ENCODE assay signal across 14 cellular contexts in genomic region chr18:55018602-55019001, GRCh38. TPM values are rescaled to one million over a fixed set of nuclear protein-coding genes. Genes with fewer than 3 reads are reported as not detected.
A peak's percentile ranks its signal among the peaks of the same experiment; 100 is the strongest.
DNase-seq lines count a peak whose midpoint lies in the region; ATAC-seq, FAIRE-seq and TF ChIP-seq lines count a peak whose summit lies in the region.
"Had no signal": no experiment of that assay in that cellular context is flagged by ENCODE, and none has a peak within 500 bp of the region (broad histone marks: within the 10 kb centered on the region; RNA-seq: fewer than 3 reads in every experiment).

No MANE protein-coding gene starts in this region.

- no peak overlapping the region for H3K4me3 ChIP-seq in BJ (ENCODE audit: low read depth, low read length)

- no peak for TF ChIP-seq CTCF in BJ (IDR thresholded peaks at IDR 0.05; ENCODE audit: insufficient read depth, low read depth, low read length)

- no peak for ATAC-seq in HG03135 (IDR thresholded peaks at IDR 0.05; ENCODE audit: unreplicated experiment)
- ATAC-seq in Right ventricle myocardium superior (ENCODE audit: poor library complexity): no peak

- POLR2A ChIA-PET in BJ (lab: Charles Lee): no interaction called here

- no peaks in the 10 kb centered on the region for H3K36me3 ChIP-seq in BJ (ENCODE audit: control insufficient read depth, insufficient read depth, low read length)

- CTCF ChIA-PET in BJ (lab: Yijun Ruan, JAX): no interaction called here

- H3K27me3 ChIP-seq in BJ (ENCODE audit: control insufficient read depth, insufficient read depth, low read length): no peaks in the 10 kb centered on the region

- FAIRE-seq in colon (lab: Jason Lieb, UNC): peak; percentile 31

- DNase-seq in BJ (ENCODE audit: low read depth): peak; percentile 39
- DNase-seq in LoVo (ENCODE audit: low spot score): peak; percentile 14
- peak; percentile 12 to 64 for DNase-seq in lung microvascular endothelial cell (ENCODE audit: low read depth in 2 of 2)
- DNase-seq in Right ventricle myocardium superior: no peak
- no peak for DNase-seq in AML-193 (lab: John Stamatoyannopoulos, UW)
- no peak for DNase-seq in ureter (ENCODE audit: low spot score)
- DNase-seq: activated CD4-positive, alpha-beta T cell treated with anti-CD3 and anti-CD28 coated beads for 48 hours; GF-D8; stimulated activated CD4-positive, alpha-beta T cell treated with anti-CD3 and anti-CD28 coated beads, Interleukin-1b, Interleukin-23, amount 100 ng/mL, for 48 hours had no signal

- intact Hi-C loops in Right ventricle myocardium superior (cut with DNase I): no loop called here

RNA-seq across cellular contexts. Expression of gene CCDC68, which starts 59.3 kb away (rescaled TPM):
- polyA plus RNA-seq in BJ (2011; rRNA removed): 0.34 and 0.40 TPM in 2 replicates
- 0.46 TPM in 1 of 2 replicates, not detected in the other for polyA minus RNA-seq in BJ (2011; rRNA and poly(A)+ RNA removed)
- total RNA-seq in lung microvascular endothelial cell: 0.65 and 0.99 TPM in 2 replicates
- 3.7 TPM for total RNA-seq in Right ventricle myocardium superior
- 16.5 TPM for total RNA-seq in ureter
- total RNA-seq: activated T-helper 1 cell treated with anti-CD3 and anti-CD28 coated beads, Interleukin-12 subunit alpha, Interleukin-12 subunit beta, Interleukin-2, Interleukin-4 antibody, amounts not matched to agents 30 ng/mL and 10 ng/mL and 1 ng/mL, durations not matched to agents 14 hours and 24 hours and 36 hours; mononuclear cell; T-helper 1 cell treated with Interleukin-12 subunit alpha and Interleukin-12 subunit beta and Interleukin-4 antibody, amounts not matched to agents 30 ng/mL and 1 ng/mL, for 36 hours had no signal

Comparison
In these comparisons a context has a peak if more than half of its experiments do, and no peak if none do; other contexts are left out.
1. DNase-seq: peak in BJ (single experiment), LoVo (single experiment) and lung microvascular endothelial cell (2 of 2); none in Right ventricle myocardium superior (single experiment), AML-193 (0 of 2) and ureter (single experiment).